13 cellular contexts compared by ENCODE assay signal in genomic region chr3:37262816-37263393, GRCh38. TPM values are rescaled to one million over a fixed set of nuclear protein-coding genes. Genes with fewer than 3 reads are reported as not detected.
DNase-seq lines count a peak whose midpoint lies in the region; ATAC-seq and TF ChIP-seq lines count a peak whose summit lies in the region.
"Had no signal": no experiment of that assay in that cellular context is flagged by ENCODE, and none has a peak within 500 bp of the region (broad histone marks: within the 10 kb centered on the region; RNA-seq: fewer than 3 reads in every experiment).

No MANE protein-coding gene starts in this region.

- POLR2A ChIA-PET in naive thymus-derived CD4-positive, alpha-beta T cell (lab: Charles Lee) = no interaction called here

- peak overlapping the region in 1 of 10 donors; percentile 1 for H3K4me3 Mint-ChIP-seq in naive thymus-derived CD4-positive, alpha-beta T cell
- H3K4me3 Mint-ChIP-seq: natural killer cell treated with Interleukin-12 subunit alpha and Interleukin-12 subunit beta and Interleukin-15 and Interleukin-18, amount 100 ng/mL, for 72 hours had no signal

- TF ChIP-seq CTCF in choroid plexus epithelial cell (conservative IDR thresholded peaks at IDR 0.05; ENCODE audit: low read depth, low read length) (no peak), MM.1S (IDR thresholded peaks at IDR 0.05; ENCODE audit: low read length) (no peak), spleen (IDR thresholded peaks at IDR 0.05 in 8 of 11, conservative IDR thresholded peaks at IDR 0.05 in 3 of 11) (no peak), stomach (IDR thresholded peaks at IDR 0.05) (no peak)

- no peak for TF ChIP-seq EP300 in stomach (IDR thresholded peaks at IDR 0.05)

- H3K27me3 ChIP-seq in naive thymus-derived CD4-positive, alpha-beta T cell (ENCODE audit: control insufficient read depth in 2 of 2, insufficient read depth in 2 of 2, low read length in 2 of 2) = no peaks in the 10 kb centered on the region
- H3K27me3 ChIP-seq in MM.1S (replicated peaks; ENCODE audit: insufficient read depth, low read length) (no peaks in the 10 kb centered on the region), spleen (replicated peaks in 1 of 7) (no peaks in the 10 kb centered on the region), stomach (no peaks in the 10 kb centered on the region)
- H3K27me3 ChIP-seq: adrenal gland, sigmoid colon had no signal

- H3K36me3 ChIP-seq in naive thymus-derived CD4-positive, alpha-beta T cell (ENCODE audit: control insufficient read depth in 2 of 3, insufficient read depth in 3 of 3, low read length in 3 of 3) = peaks cover 0 to 5% (median 0%) of the 10 kb centered on the region in 3 experiments
- H3K36me3 ChIP-seq in MM.1S (replicated peaks; ENCODE audit: insufficient read depth, low read length) (no peaks in the 10 kb centered on the region), spleen (peaks cover 0 to 62% (median 8%) of the 10 kb centered on the region in 6 donors), stomach (peaks cover 3 to 41% (median 24%) of the 10 kb centered on the region in 4 donors)
- H3K36me3 ChIP-seq: adrenal gland, sigmoid colon had no signal

- no peak overlapping the region for H3K4me3 ChIP-seq in choroid plexus epithelial cell (ENCODE audit: low read depth, low read length)
- H3K4me3 ChIP-seq in naive thymus-derived CD4-positive, alpha-beta T cell (ENCODE audit: low read length) = no peak overlapping the region
- H3K4me3 ChIP-seq in MM.1S (ENCODE audit: low read length) = no peak overlapping the region
- H3K4me3 ChIP-seq in spleen = no peak overlapping the region
- no peak overlapping the region for H3K4me3 ChIP-seq in stomach
- H3K4me3 ChIP-seq: adrenal gland, sigmoid colon had no signal

- peaks cover 0 to 43% (median 9%) of the 10 kb centered on the region in 5 donors for H3K36me3 Mint-ChIP-seq in naive thymus-derived CD4-positive, alpha-beta T cell
- H3K36me3 Mint-ChIP-seq: natural killer cell treated with Interleukin-12 subunit alpha and Interleukin-12 subunit beta and Interleukin-15 and Interleukin-18, amount 100 ng/mL, for 72 hours had no signal

- CTCF ChIA-PET in naive thymus-derived CD4-positive, alpha-beta T cell (lab: Charles Lee) = no interaction called here

- H3K9ac ChIP-seq in MM.1S (ENCODE audit: low read length) = no peak overlapping the region

- peak; percentile 64 for DNase-seq in EH (ENCODE audit: low read depth)
- DNase-seq in LHCN-M2 (ENCODE audit: low read depth) = peak; percentile 65
- peak; percentile 19 for DNase-seq in choroid plexus epithelial cell (ENCODE audit: low read depth)
- DNase-seq in naive thymus-derived CD4-positive, alpha-beta T cell = no peak
- no peak for DNase-seq in MM.1S
- DNase-seq in spleen = no peak
- no peak for DNase-seq in stomach
- DNase-seq: adrenal gland, NCI-H1092 treated with DMSO at 0.1 percent for 48 hours, NCI-H226, sigmoid colon had no signal

- H3K4me1 Mint-ChIP-seq in naive thymus-derived CD4-positive, alpha-beta T cell = peaks cover 19 to 66% (median 57%) of the 10 kb centered on the region in 7 donors

- no peaks in the 10 kb centered on the region for H3K9me3 ChIP-seq in naive thymus-derived CD4-positive, alpha-beta T cell (ENCODE audit: control insufficient read depth in 2 of 3, low read length in 3 of 3)
- no peaks in the 10 kb centered on the region for H3K9me3 ChIP-seq in MM.1S (replicated peaks; ENCODE audit: insufficient read depth, low read length)
- no peaks in the 10 kb centered on the region for H3K9me3 ChIP-seq in spleen
- H3K9me3 ChIP-seq in stomach = no peaks in the 10 kb centered on the region
- H3K9me3 ChIP-seq: adrenal gland, sigmoid colon had no signal

- H3K9me3 Mint-ChIP-seq in naive thymus-derived CD4-positive, alpha-beta T cell = no peaks in the 10 kb centered on the region
- H3K9me3 Mint-ChIP-seq: natural killer cell treated with Interleukin-12 subunit alpha and Interleukin-12 subunit beta and Interleukin-15 and Interleukin-18, amount 100 ng/mL, for 72 hours had no signal

- H3K9me2 ChIP-seq in MM.1S (replicated peaks; ENCODE audit: insufficient read depth, low read length) = no peaks in the 10 kb centered on the region

- intact Hi-C loops in naive thymus-derived CD4-positive, alpha-beta T cell (cut with micrococcal nuclease) = no loop called here
- intact Hi-C loops in spleen (cut with DNase I; ENCODE audit: low total_unique reads) (no loop called here), stomach (cut with DNase I; ENCODE audit: low total_unique reads) (no loop called here)

- peak; percentile 26 for ATAC-seq in naive thymus-derived CD4-positive, alpha-beta T cell
- ATAC-seq: Panc1 had no signal

- no peaks in the 10 kb centered on the region for H4K20me1 ChIP-seq in MM.1S (ENCODE audit: insufficient read depth, low read length)

- peak overlapping the region in 4 of 9 donors; percentile 16 to 63 (median 47) for H3K27ac Mint-ChIP-seq in naive thymus-derived CD4-positive, alpha-beta T cell

- no peak overlapping the region for H2AFZ ChIP-seq in MM.1S (ENCODE audit: low read length)

- no peaks in the 10 kb centered on the region for H3F3A ChIP-seq in MM.1S (ENCODE audit: insufficient read depth, low read length)

- H3K4me2 ChIP-seq in MM.1S (ENCODE audit: low read depth, low read length) = no peak overlapping the region

- no peak overlapping the region for H3K27ac ChIP-seq in naive thymus-derived CD4-positive, alpha-beta T cell (ENCODE audit: low read depth, low read length)
- H3K27ac ChIP-seq in MM.1S (ENCODE audit: low read length) (no peak overlapping the region), spleen (no peak overlapping the region), stomach (no peak overlapping the region)
- H3K27ac ChIP-seq: adrenal gland, sigmoid colon had no signal

- H3K4me1 ChIP-seq in naive thymus-derived CD4-positive, alpha-beta T cell (ENCODE audit: control insufficient read depth in 2 of 2, insufficient read depth in 2 of 2, low read length in 2 of 2) = no peaks in the 10 kb centered on the region
- H3K4me1 ChIP-seq in MM.1S (ENCODE audit: low read length) (no peaks in the 10 kb centered on the region), spleen (peaks cover 0 to 37% (median 0%) of the 10 kb centered on the region in 6 donors), stomach (peaks cover 0 to 48% (median 22%) of the 10 kb centered on the region in 4 donors)

- no peaks in the 10 kb centered on the region for H3K27me3 Mint-ChIP-seq in naive thymus-derived CD4-positive, alpha-beta T cell
- H3K27me3 Mint-ChIP-seq: natural killer cell treated with Interleukin-12 subunit alpha and Interleukin-12 subunit beta and Interleukin-15 and Interleukin-18, amount 100 ng/mL, for 72 hours had no signal

- 94 to 99% (median 98%) methylated on average over 3 of the region's 3 CpGs for WGBS in spleen, 5 donors
- WGBS in stomach, 5 donors = 80 to 88% (median 85%) methylated on average over 3 of the region's 3 CpGs

- peaks cover 98% of the 10 kb centered on the region for H3K79me2 ChIP-seq in MM.1S (ENCODE audit: low read length)

- no peak for TF ChIP-seq POLR2A in spleen (IDR thresholded peaks at IDR 0.05)
- no peak for TF ChIP-seq POLR2A in stomach (IDR thresholded peaks at IDR 0.05)

RNA-seq across cellular contexts. Expression of gene GOLGA4, which starts 19.8 kb away (rescaled TPM):
- total RNA-seq in LHCN-M2 (2014; rRNA removed) (45.5 and 69.5 TPM in 2 replicates), spleen (100 to 1,000 TPM in 1 of 7 donors, 10 to 100 TPM in 6; 75.7 to 121 (median 87.4) TPM), stomach (100 to 1,000 TPM in 4 of 5 donors, 10 to 100 TPM in 1; 57.9 to 658 (median 119) TPM)
- 15.8 TPM for polyA plus RNA-seq in LHCN-M2 (2012)
- 10 to 100 TPM; 45.0 to 72.0 (median 56.4) TPM for total RNA-seq in naive thymus-derived CD4-positive, alpha-beta T cell
- polyA plus RNA-seq in naive thymus-derived CD4-positive, alpha-beta T cell = 10 to 100 TPM; 11.5 to 26.3 TPM
- polyA plus RNA-seq in spleen (10 to 100 TPM; 14.3 to 16.5 (median 16.3) TPM), stomach (10 to 100 TPM; 19.3 to 29.6 (median 28.8) TPM)

Comparison
In these comparisons a context has a peak if more than half of its experiments do, and no peak if none do; other contexts are left out.
1. DNase-seq: peak in EH (single experiment), LHCN-M2 (single experiment) and choroid plexus epithelial cell (single experiment); none in naive thymus-derived CD4-positive, alpha-beta T cell (0 of 9), MM.1S (single experiment), spleen (single experiment) and stomach (single experiment).